Comparison of ENCODE assay signal across 18 cellular contexts in the genomic region with DNA sequence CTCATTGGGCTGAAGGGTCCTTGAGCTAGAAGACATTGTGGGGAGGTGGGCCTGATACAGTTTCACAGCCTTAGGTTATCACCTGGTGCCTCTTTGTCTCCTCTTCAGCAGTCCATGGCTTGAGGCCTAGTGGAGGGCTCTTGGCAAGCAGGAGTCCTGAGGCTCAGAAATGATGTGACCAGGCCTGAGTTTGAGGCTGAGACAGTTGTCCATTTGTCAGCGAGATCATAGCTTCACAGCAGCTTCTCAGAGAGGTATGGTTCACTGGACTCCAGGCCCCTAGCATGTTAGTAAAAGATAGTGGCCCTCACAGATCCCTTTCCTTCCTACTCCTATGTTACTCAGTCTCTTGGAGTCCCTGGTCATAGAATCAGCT. TPM values are rescaled to one million over a fixed set of nuclear protein-coding genes. Genes with fewer than 3 reads are reported as not detected.
DNase-seq lines count a peak whose midpoint lies in the region; ATAC-seq, FAIRE-seq and TF ChIP-seq lines count a peak whose summit lies in the region.
"Had no signal": no experiment of that assay in that cellular context is flagged by ENCODE, and none has a peak within 500 bp of the region (broad histone marks: within the 10 kb centered on the region; RNA-seq: fewer than 3 reads in every experiment).

No MANE protein-coding gene starts in this region.

- no peak overlapping the region for H2AFZ ChIP-seq in fibroblast of lung (ENCODE audit: low read length)
- H2AFZ ChIP-seq in GM23338: no peak overlapping the region

- H3K27ac Mint-ChIP-seq in activated naive CD8-positive, alpha-beta T cell treated with anti-CD3 and anti-CD28 coated beads, Interleukin-2, amount 10 ng/mL, durations not matched to agents 7 days and 5 days: no peak overlapping the region
- no peak overlapping the region for H3K27ac Mint-ChIP-seq in activated naive CD8-positive, alpha-beta T cell treated with anti-CD3 and anti-CD28 coated beads for 36 hours
- no peak overlapping the region for H3K27ac Mint-ChIP-seq in GM23338

- intact Hi-C loops in psoas muscle (cut with DNase I): no loop called here

- H3K9me3 Mint-ChIP-seq in activated naive CD8-positive, alpha-beta T cell treated with anti-CD3 and anti-CD28 coated beads, Interleukin-2, amount 10 ng/mL, durations not matched to agents 7 days and 5 days: no peaks in the 10 kb centered on the region
- H3K9me3 Mint-ChIP-seq in activated naive CD8-positive, alpha-beta T cell treated with anti-CD3 and anti-CD28 coated beads for 36 hours: no peaks in the 10 kb centered on the region
- H3K9me3 Mint-ChIP-seq in GM23338: no peaks in the 10 kb centered on the region

- no peaks in the 10 kb centered on the region for H3K27me3 Mint-ChIP-seq in activated naive CD8-positive, alpha-beta T cell treated with anti-CD3 and anti-CD28 coated beads, Interleukin-2, amount 10 ng/mL, durations not matched to agents 7 days and 5 days
- no peaks in the 10 kb centered on the region for H3K27me3 Mint-ChIP-seq in activated naive CD8-positive, alpha-beta T cell treated with anti-CD3 and anti-CD28 coated beads for 36 hours
- H3K27me3 Mint-ChIP-seq in GM23338 (ENCODE audit: insufficient read depth, low read depth, poor library complexity): peaks cover 2% of the 10 kb centered on the region

- H3K79me2 ChIP-seq in fibroblast of lung (ENCODE audit: control insufficient read depth, insufficient read depth, low read length) (no peaks in the 10 kb centered on the region), GM23338 (replicated peaks; ENCODE audit: insufficient read depth) (no peaks in the 10 kb centered on the region)

- H3K4me1 ChIP-seq in fibroblast of lung (ENCODE audit: control insufficient read depth, extremely low read depth, insufficient read depth, low read length) (no peaks in the 10 kb centered on the region), psoas muscle (no peaks in the 10 kb centered on the region), GM23338 (ENCODE audit: insufficient read depth) (no peaks in the 10 kb centered on the region)
- H3K4me1 ChIP-seq: A549 had no signal

- no peaks in the 10 kb centered on the region for H3K27me3 ChIP-seq in fibroblast of lung (ENCODE audit: control insufficient read depth, insufficient read depth, low read length)
- no peaks in the 10 kb centered on the region for H3K27me3 ChIP-seq in psoas muscle (ENCODE audit: insufficient read depth in 3 of 3, low read length in 2 of 3)
- no peaks in the 10 kb centered on the region for H3K27me3 ChIP-seq in GM23338 (ENCODE audit: insufficient read depth)

- H3K9ac ChIP-seq in fibroblast of lung (ENCODE audit: insufficient read depth, low read length): no peak overlapping the region

- peaks cover 17% of the 10 kb centered on the region for H3K36me3 Mint-ChIP-seq in activated naive CD8-positive, alpha-beta T cell treated with anti-CD3 and anti-CD28 coated beads, Interleukin-2, amount 10 ng/mL, durations not matched to agents 7 days and 5 days
- H3K36me3 Mint-ChIP-seq in activated naive CD8-positive, alpha-beta T cell treated with anti-CD3 and anti-CD28 coated beads for 36 hours: peaks cover 4% of the 10 kb centered on the region
- no peaks in the 10 kb centered on the region for H3K36me3 Mint-ChIP-seq in GM23338 (ENCODE audit: low read depth)

- H3K4me3 ChIP-seq in fibroblast of lung (replicated peaks in 1 of 4; ENCODE audit: control extremely low read depth in 1 of 4, insufficient read depth in 1 of 4, low read depth in 3 of 4, low read length in 4 of 4) (no peak overlapping the region), psoas muscle (no peak overlapping the region), GM23338 (no peak overlapping the region)
- H3K4me3 ChIP-seq: A549 had no signal

- FAIRE-seq in HTR-8/SVneo (lab: Jason Lieb, UNC): no peak
- FAIRE-seq: A549, GM12891, GM18507 had no signal

- H3K9me3 ChIP-seq in fibroblast of lung (ENCODE audit: control insufficient read depth, insufficient read depth, low read depth, low read length) (no peaks in the 10 kb centered on the region), psoas muscle (no peaks in the 10 kb centered on the region)
- H3K9me3 ChIP-seq: A549 had no signal

- H3K4me2 ChIP-seq in fibroblast of lung (ENCODE audit: extremely low read depth, insufficient read depth, low read length): no peak overlapping the region
- H3K4me2 ChIP-seq in GM23338: no peak overlapping the region
- H3K4me2 ChIP-seq: A549 had no signal

- H3K27ac ChIP-seq in fibroblast of lung (ENCODE audit: insufficient read depth, low read length) (peak overlapping the region; percentile 22), psoas muscle (peak overlapping the region; percentile 30), GM23338 (ENCODE audit: low read depth) (no peak overlapping the region)
- H3K27ac ChIP-seq: A549, HL-60 had no signal

- POLR2A ChIA-PET in activated naive CD8-positive, alpha-beta T cell treated with anti-CD3 and anti-CD28 coated beads, Interleukin-2, amount 10 ng/mL, durations not matched to agents 7 days and 5 days (lab: Charles Lee): no interaction called here

- peak; percentile 12 for DNase-seq in activated naive CD8-positive, alpha-beta T cell treated with anti-CD3 and anti-CD28 coated beads, Interleukin-2, amount 10 ng/mL, durations not matched to agents 7 days and 5 days
- DNase-seq in activated naive CD8-positive, alpha-beta T cell treated with anti-CD3 and anti-CD28 coated beads for 36 hours: no peak
- no peak for DNase-seq in fibroblast of lung (ENCODE audit: low read depth in 2 of 2)
- DNase-seq in psoas muscle: no peak
- no peak for DNase-seq in HTR-8/SVneo (ENCODE audit: insufficient read length, low spot score)
- DNase-seq in GM23338 (ENCODE audit: low spot score): no peak
- no peak for DNase-seq in NCI-H128 (lab: John Stamatoyannopoulos, UW; ENCODE audit: unreplicated experiment)
- DNase-seq: AML-193; GF-D8; NCI-H1417 treated with DMSO at 0.1 percent for 48 hours; NCI-H1930; NCI-H446; NK-92 treated with Interleukin-12 subunit alpha and Interleukin-12 subunit beta, amount 100 ng/mL, for 24 hours had no signal

- no peak for ATAC-seq in activated naive CD8-positive, alpha-beta T cell treated with anti-CD3 and anti-CD28 coated beads, Interleukin-2, amount 10 ng/mL, durations not matched to agents 7 days and 5 days (ENCODE audit: low read depth)
- ATAC-seq in psoas muscle (no peak), GM23338 (no peak)
- ATAC-seq: A549 had no signal

- H3F3A ChIP-seq in GM23338 (replicated peaks; ENCODE audit: low read depth): no peaks in the 10 kb centered on the region

- TF ChIP-seq CTCF in fibroblast of lung (conservative IDR thresholded peaks at IDR 0.05 in 1 of 2, IDR thresholded peaks at IDR 0.05 in 1 of 2; ENCODE audit: low read depth in 1 of 2, low read length in 2 of 2) (no peak), psoas muscle (IDR thresholded peaks at IDR 0.05) (no peak), GM23338 (conservative IDR thresholded peaks at IDR 0.05; ENCODE audit: low read depth in 2 of 2) (no peak)

- H3K36me3 ChIP-seq in fibroblast of lung (ENCODE audit: control insufficient read depth, insufficient read depth, low read length): no peaks in the 10 kb centered on the region
- peaks cover 0 to 31% of the 10 kb centered on the region in 2 donors for H3K36me3 ChIP-seq in psoas muscle (ENCODE audit: insufficient read depth in 1 of 2, low read depth in 1 of 2)
- no peaks in the 10 kb centered on the region for H3K36me3 ChIP-seq in GM23338 (ENCODE audit: insufficient read depth)

- 67 to 91% (median 87%) methylated on average over 1 of the region's 1 CpG for WGBS in psoas muscle, 3 donors

- no peaks in the 10 kb centered on the region for H3K9me2 ChIP-seq in GM23338 (ENCODE audit: insufficient read depth)

- peaks cover 6% of the 10 kb centered on the region for H3K4me1 Mint-ChIP-seq in activated naive CD8-positive, alpha-beta T cell treated with anti-CD3 and anti-CD28 coated beads, Interleukin-2, amount 10 ng/mL, durations not matched to agents 7 days and 5 days
- peaks cover 9% of the 10 kb centered on the region for H3K4me1 Mint-ChIP-seq in activated naive CD8-positive, alpha-beta T cell treated with anti-CD3 and anti-CD28 coated beads for 36 hours
- H3K4me1 Mint-ChIP-seq in GM23338: no peaks in the 10 kb centered on the region

- H4K20me1 ChIP-seq in fibroblast of lung (ENCODE audit: control insufficient read depth, extremely low read depth, insufficient read depth, low read length) (no peaks in the 10 kb centered on the region), GM23338 (replicated peaks; ENCODE audit: insufficient read depth) (no peaks in the 10 kb centered on the region; the same call in 1 of the 2 replicates)

- H3K4me3 Mint-ChIP-seq in activated naive CD8-positive, alpha-beta T cell treated with anti-CD3 and anti-CD28 coated beads, Interleukin-2, amount 10 ng/mL, durations not matched to agents 7 days and 5 days: no peak overlapping the region
- H3K4me3 Mint-ChIP-seq in activated naive CD8-positive, alpha-beta T cell treated with anti-CD3 and anti-CD28 coated beads for 36 hours: no peak overlapping the region
- no peak overlapping the region for H3K4me3 Mint-ChIP-seq in GM23338
- H3K4me3 Mint-ChIP-seq: CD14-positive monocyte had no signal

RNA-seq across cellular contexts. Expression of gene SUFU, which starts 19.1 kb away (rescaled TPM):
- total RNA-seq in activated naive CD8-positive, alpha-beta T cell treated with anti-CD3 and anti-CD28 coated beads, Interleukin-2, amount 10 ng/mL, durations not matched to agents 7 days and 5 days: 10 to 100 TPM; 13.1 to 13.4 TPM
- total RNA-seq in activated naive CD8-positive, alpha-beta T cell treated with anti-CD3 and anti-CD28 coated beads for 36 hours: 1 to 10 TPM; 5.7 to 6.0 TPM
- total RNA-seq in fibroblast of lung (2.6 and 4.3 TPM in 2 replicates), psoas muscle (1 to 10 TPM; 4.8 to 6.8 (median 5.5) TPM)
- polyA plus RNA-seq in fibroblast of lung (5.6 and 8.2 TPM in 2 replicates), psoas muscle (1 to 10 TPM; 2.1 to 6.3 (median 2.2) TPM), GM23338 (2016; fragmentation: Nextera tagmentation; extraction: Ambion mirVana) (2.8 and 3.3 TPM in 2 replicates)
- polyA plus RNA-seq in fibroblast of lung (2012): 8.9 and 11.5 TPM in 2 replicates
- 22.2 and 55.5 TPM in 2 replicates for polyA minus RNA-seq in fibroblast of lung (ENCODE audit: low replicate concordance)
- 5.6 and 6.6 TPM in 2 replicates for total RNA-seq in GM23338 (2014; rRNA removed; shearing (Covaris generic))

RNA-seq across cellular contexts. Expression of gene ACTR1A, which starts 20.4 kb away (rescaled TPM):
- 10 to 100 TPM; 64.8 to 67.6 TPM for total RNA-seq in activated naive CD8-positive, alpha-beta T cell treated with anti-CD3 and anti-CD28 coated beads, Interleukin-2, amount 10 ng/mL, durations not matched to agents 7 days and 5 days
- 10 to 100 TPM; 51.1 to 54.9 TPM for total RNA-seq in activated naive CD8-positive, alpha-beta T cell treated with anti-CD3 and anti-CD28 coated beads for 36 hours
- total RNA-seq in fibroblast of lung (94.8 and 128 TPM in 2 replicates), psoas muscle (100 to 1,000 TPM; 119 to 188 (median 148) TPM)
- polyA plus RNA-seq in fibroblast of lung (125 and 155 TPM in 2 replicates), psoas muscle (100 to 1,000 TPM in 2 of 3 donors, 10 to 100 TPM in 1; 76.2 to 181 (median 101) TPM), GM23338 (2016; fragmentation: Nextera tagmentation; extraction: Ambion mirVana) (39.4 and 41.2 TPM in 2 replicates)
- polyA plus RNA-seq in fibroblast of lung (2012): 126 and 161 TPM in 2 replicates
- polyA minus RNA-seq in fibroblast of lung (ENCODE audit: low replicate concordance): 267 and 301 TPM in 2 replicates
- total RNA-seq in GM23338 (2014; rRNA removed; shearing (Covaris generic)): 96.9 and 101 TPM in 2 replicates
